In the genomic region with DNA sequence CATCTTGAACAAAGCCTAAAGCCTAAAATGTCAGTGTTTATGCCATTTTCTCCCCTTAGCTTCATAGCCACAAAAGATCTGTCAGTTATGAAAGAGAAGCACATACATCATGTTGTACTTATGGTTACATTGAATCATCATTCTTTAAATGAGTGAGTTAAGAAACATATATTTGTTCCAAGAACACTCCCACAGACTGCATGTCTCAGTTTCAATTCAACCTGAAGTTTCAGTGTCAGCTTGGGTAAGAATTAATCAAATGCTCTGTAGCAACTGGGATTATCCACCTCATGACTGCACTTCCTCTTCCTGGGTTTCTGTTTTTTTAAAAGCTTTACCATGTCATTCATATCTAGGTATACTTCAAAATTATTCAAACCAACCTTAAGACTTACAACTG, we compare ENCODE assay signal across 13 cellular contexts. TPM values are rescaled to one million over a fixed set of nuclear protein-coding genes. Genes with fewer than 3 reads are reported as not detected.
DNase-seq lines count a peak whose midpoint lies in the region; ATAC-seq and TF ChIP-seq lines count a peak whose summit lies in the region.
"Had no signal": no experiment of that assay in that cellular context is flagged by ENCODE, and none has a peak within 500 bp of the region (broad histone marks: within the 10 kb centered on the region; RNA-seq: fewer than 3 reads in every experiment).

No MANE protein-coding gene starts in this region.

- no peaks in the 10 kb centered on the region for H4K20me1 ChIP-seq in KMS-11 (ENCODE audit: insufficient read depth)

- H3K4me1 Mint-ChIP-seq in activated naive CD4-positive, alpha-beta T cell treated with anti-CD3 and anti-CD28 coated beads, Interleukin-2, amount 50 U/mL, for 24 hours = peaks cover 16% of the 10 kb centered on the region
- peaks cover 6 to 12% of the 10 kb centered on the region in 2 donors for H3K4me1 Mint-ChIP-seq in stimulated activated naive B cell treated with anti-CD40 and anti-IgM and Interleukin-4, amounts not matched to agents 10 μg/mL and 1 μg/mL and 100 μg/mL, for 72 hours
- no peaks in the 10 kb centered on the region for H3K4me1 Mint-ChIP-seq in naive thymus-derived CD8-positive, alpha-beta T cell
- H3K4me1 Mint-ChIP-seq in HFFc6 (ENCODE audit: low read depth) = no peaks in the 10 kb centered on the region

- no peaks in the 10 kb centered on the region for H3K79me2 ChIP-seq in KMS-11 (ENCODE audit: insufficient read depth, low read depth)

- peaks cover 8% of the 10 kb centered on the region for H3K27me3 Mint-ChIP-seq in activated naive CD4-positive, alpha-beta T cell treated with anti-CD3 and anti-CD28 coated beads, Interleukin-2, amount 50 U/mL, for 24 hours
- peaks cover 4 to 10% of the 10 kb centered on the region in 2 donors for H3K27me3 Mint-ChIP-seq in stimulated activated naive B cell treated with anti-CD40 and anti-IgM and Interleukin-4, amounts not matched to agents 10 μg/mL and 1 μg/mL and 100 μg/mL, for 72 hours
- H3K27me3 Mint-ChIP-seq in naive thymus-derived CD8-positive, alpha-beta T cell = peaks cover 9 to 20% (median 13%) of the 10 kb centered on the region in 5 donors
- H3K27me3 Mint-ChIP-seq in HFFc6 (ENCODE audit: insufficient read depth) = peaks cover 5% of the 10 kb centered on the region

- peak overlapping the region; percentile 95 for H3K27ac Mint-ChIP-seq in activated naive CD4-positive, alpha-beta T cell treated with anti-CD3 and anti-CD28 coated beads, Interleukin-2, amount 50 U/mL, for 24 hours
- peak overlapping the region; percentile 26 for H3K27ac Mint-ChIP-seq in stimulated activated naive B cell treated with anti-CD40 and anti-IgM and Interleukin-4, amounts not matched to agents 10 μg/mL and 1 μg/mL and 100 μg/mL, for 72 hours
- no peak overlapping the region for H3K27ac Mint-ChIP-seq in naive thymus-derived CD8-positive, alpha-beta T cell
- H3K27ac Mint-ChIP-seq in HFFc6 = no peak overlapping the region

- no peak overlapping the region for H3K9ac ChIP-seq in KMS-11

- H3K36me3 ChIP-seq in KMS-11 (ENCODE audit: insufficient read depth) (no peaks in the 10 kb centered on the region), vagina (no peaks in the 10 kb centered on the region)

- H3K4me3 ChIP-seq in KMS-11 (IDR thresholded peaks at IDR 0.05; ENCODE audit: insufficient read depth, low read depth, low read length) (no peak overlapping the region), vagina (no peak overlapping the region)

- H3K27ac ChIP-seq in KMS-11 (peak overlapping the region; percentile 4; the same call in 1 of the 2 replicates), vagina (no peak overlapping the region)

- TF ChIP-seq CTCF in KMS-11 (conservative IDR thresholded peaks at IDR 0.05; ENCODE audit: low read depth, low read length) (no peak), vagina (IDR thresholded peaks at IDR 0.05) (no peak), HFFc6 (IDR thresholded peaks at IDR 0.05) (no peak)

- H3K4me2 ChIP-seq in KMS-11 = peak overlapping the region; percentile 45

- ATAC-seq in HG02678 (IDR thresholded peaks at IDR 0.05; ENCODE audit: unreplicated experiment) = peak; percentile 78
- ATAC-seq in stimulated activated naive B cell treated with anti-CD40 and anti-IgM and Interleukin-4, amounts not matched to agents 10 μg/mL and 1 μg/mL and 100 μg/mL, for 72 hours (replicated peaks) = peak; percentile 80 to 93
- no peak for ATAC-seq in naive thymus-derived CD8-positive, alpha-beta T cell
- ATAC-seq: Right ventricle myocardium inferior had no signal

- H3K9me3 ChIP-seq in vagina = no peaks in the 10 kb centered on the region

- H3K27me3 ChIP-seq in KMS-11 (ENCODE audit: insufficient read depth, low read depth) (no peaks in the 10 kb centered on the region), vagina (no peaks in the 10 kb centered on the region)

- H3K4me3 Mint-ChIP-seq in activated naive CD4-positive, alpha-beta T cell treated with anti-CD3 and anti-CD28 coated beads, Interleukin-2, amount 50 U/mL, for 24 hours = peak overlapping the region; percentile 37
- H3K4me3 Mint-ChIP-seq in stimulated activated naive B cell treated with anti-CD40 and anti-IgM and Interleukin-4, amounts not matched to agents 10 μg/mL and 1 μg/mL and 100 μg/mL, for 72 hours = peak overlapping the region in 1 of 2 donors; percentile 15
- no peak overlapping the region for H3K4me3 Mint-ChIP-seq in naive thymus-derived CD8-positive, alpha-beta T cell
- H3K4me3 Mint-ChIP-seq in HFFc6 = no peak overlapping the region

- peaks cover 4% of the 10 kb centered on the region for H3K9me3 Mint-ChIP-seq in activated naive CD4-positive, alpha-beta T cell treated with anti-CD3 and anti-CD28 coated beads, Interleukin-2, amount 50 U/mL, for 24 hours
- H3K9me3 Mint-ChIP-seq in stimulated activated naive B cell treated with anti-CD40 and anti-IgM and Interleukin-4, amounts not matched to agents 10 μg/mL and 1 μg/mL and 100 μg/mL, for 72 hours = no peaks in the 10 kb centered on the region
- H3K9me3 Mint-ChIP-seq in naive thymus-derived CD8-positive, alpha-beta T cell = no peaks in the 10 kb centered on the region
- no peaks in the 10 kb centered on the region for H3K9me3 Mint-ChIP-seq in HFFc6

- POLR2A ChIA-PET in naive thymus-derived CD8-positive, alpha-beta T cell (lab: Charles Lee) = no interaction called here

- H2AFZ ChIP-seq in KMS-11 (ENCODE audit: low read depth) = peak overlapping the region; percentile 20; the same call in 1 of the 2 replicates

- H3K4me1 ChIP-seq in KMS-11 (ENCODE audit: low read depth, poor library complexity, severe bottlenecking) (peaks cover 10% of the 10 kb centered on the region), vagina (no peaks in the 10 kb centered on the region)

- no peak for TF ChIP-seq POLR2A in vagina (IDR thresholded peaks at IDR 0.05)

- H3K36me3 Mint-ChIP-seq in activated naive CD4-positive, alpha-beta T cell treated with anti-CD3 and anti-CD28 coated beads, Interleukin-2, amount 50 U/mL, for 24 hours = no peaks in the 10 kb centered on the region
- no peaks in the 10 kb centered on the region for H3K36me3 Mint-ChIP-seq in stimulated activated naive B cell treated with anti-CD40 and anti-IgM and Interleukin-4, amounts not matched to agents 10 μg/mL and 1 μg/mL and 100 μg/mL, for 72 hours
- no peaks in the 10 kb centered on the region for H3K36me3 Mint-ChIP-seq in naive thymus-derived CD8-positive, alpha-beta T cell
- no peaks in the 10 kb centered on the region for H3K36me3 Mint-ChIP-seq in HFFc6 (ENCODE audit: low read depth)

- no peak for DNase-seq in activated naive CD4-positive, alpha-beta T cell (lab: John Stamatoyannopoulos, UW)
- no peak for DNase-seq in stimulated activated naive B cell treated with anti-CD40 and anti-IgM and Interleukin-4, amounts not matched to agents 10 μg/mL and 1 μg/mL and 100 μg/mL, for 72 hours
- DNase-seq in vagina (ENCODE audit: extremely low spot score in 2 of 2) = no peak
- no peak for DNase-seq in naive thymus-derived CD8-positive, alpha-beta T cell
- DNase-seq in HFFc6 = no peak
- DNase-seq: mesenchymal stem cell, NCI-H1105 treated with DMSO at 0.1 percent for 48 hours had no signal

- intact Hi-C loops in vagina (cut with DNase I) = no loop called here

RNA-seq across cellular contexts. Expression of a gene that starts 3.9 kb away (rescaled TPM):
- 40.8 TPM for total RNA-seq in vagina
- not detected for total RNA-seq in naive thymus-derived CD8-positive, alpha-beta T cell
- polyA plus RNA-seq in naive thymus-derived CD8-positive, alpha-beta T cell = not detected
- total RNA-seq in HFFc6 (2021; fragmentation: NEBNext Ultra II Directional; extraction: Animal tissue kit (Norgen Biotek cat#: 25700)) = not detected
- total RNA-seq: endothelial cell of umbilical vein, Right ventricle myocardium inferior had no signal
- polyA plus RNA-seq: BJ, endothelial cell of umbilical vein had no signal

Comparison
In these comparisons a context has a peak if more than half of its experiments do, and no peak if none do; other contexts are left out.
1. H3K27ac Mint-ChIP-seq: peak in activated naive CD4-positive, alpha-beta T cell treated with anti-CD3 and anti-CD28 coated beads, Interleukin-2, amount 50 U/mL, for 24 hours (single experiment) and stimulated activated naive B cell treated with anti-CD40 and anti-IgM and Interleukin-4, amounts not matched to agents 10 μg/mL and 1 μg/mL and 100 μg/mL, for 72 hours (single experiment); none in naive thymus-derived CD8-positive, alpha-beta T cell (0 of 10) and HFFc6 (single experiment).
2. ATAC-seq: peak in HG02678 (single experiment) and stimulated activated naive B cell treated with anti-CD40 and anti-IgM and Interleukin-4, amounts not matched to agents 10 μg/mL and 1 μg/mL and 100 μg/mL, for 72 hours (2 of 2); none in naive thymus-derived CD8-positive, alpha-beta T cell (0 of 2).
3. RNA of a gene that starts 3.9 kb away (total RNA-seq): 40.8 TPM in vagina (single experiment); not detected in naive thymus-derived CD8-positive, alpha-beta T cell and not detected in HFFc6; every median in the first group is over 10 times any median in the second.